ENCODE assay signal across 1 cellular context in genomic region chr19:38079926-38080380, GRCh38.
TF ChIP-seq lines count a peak whose summit lies in the region.

No MANE protein-coding gene starts in this region.

TF ChIP-seq in liver, 16 proteins besides CTCF, POLR2A, EP300 and RAD21 (continued from another document):
- no peak for TF ChIP-seq ZBTB33 (IDR thresholded peaks at IDR 0.05)
- TF ChIP-seq GABPA (IDR thresholded peaks at IDR 0.05 in 1 of 2, conservative IDR thresholded peaks at IDR 0.05 in 1 of 2), result no peak
- TF ChIP-seq NR2F2 (IDR thresholded peaks at IDR 0.05), result no peak
- TF ChIP-seq TAF1 (conservative IDR thresholded peaks at IDR 0.05), result no peak
- TF ChIP-seq REST (IDR thresholded peaks at IDR 0.05), result no peak
- TF ChIP-seq SP1 (IDR thresholded peaks at IDR 0.05), result no peak
- no peak for TF ChIP-seq RXRA (IDR thresholded peaks at IDR 0.05)
